In the genomic region with DNA sequence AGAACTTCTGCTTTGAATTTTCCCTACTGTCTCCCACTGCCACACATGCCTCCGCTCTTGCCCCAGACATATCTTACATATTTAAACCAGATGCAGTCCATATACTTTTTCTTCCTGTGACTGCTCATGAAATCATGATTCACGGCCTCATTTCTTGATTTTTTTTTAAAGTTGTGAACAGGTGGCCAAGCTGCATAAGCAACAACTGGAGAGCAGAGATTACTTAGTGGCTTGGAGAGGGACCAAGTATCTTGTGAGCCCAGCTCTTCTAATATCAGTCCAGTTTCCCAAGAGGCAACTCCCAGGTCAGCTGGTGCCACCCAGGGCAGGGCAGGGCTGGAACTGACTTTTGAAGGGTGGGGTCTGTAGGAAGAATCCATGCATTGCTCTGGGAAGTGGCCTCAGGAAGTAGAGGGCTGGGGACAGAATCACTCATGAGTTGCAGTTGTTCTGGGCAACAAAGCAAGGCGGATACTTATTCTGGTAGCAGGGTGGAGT, we compare ENCODE assay signal across 11 cellular contexts.
A peak's percentile ranks its signal among the peaks of the same experiment; 100 is the strongest.
DNase-seq lines count a peak whose midpoint lies in the region; ATAC-seq and TF ChIP-seq lines count a peak whose summit lies in the region.
"Had no signal": no experiment of that assay in that cellular context is flagged by ENCODE, and none has a peak within 500 bp of the region (broad histone marks: within the 10 kb centered on the region; RNA-seq: fewer than 3 reads in every experiment).

No MANE protein-coding gene starts in this region.

- H4K20me1 ChIP-seq in hepatocyte (ENCODE audit: insufficient read depth, poor library complexity, severe bottlenecking) = no peaks in the 10 kb centered on the region

- POLR2A ChIA-PET in WTC11 (lab: Charles Lee) = interaction anchor here (0.7 kb wide), 1 partner anchor 12 kb away, joined by 6 read pairs; no protein-coding TSS in a partner anchor

- H3K4me3 Mint-ChIP-seq in WTC11 = no peak overlapping the region
- H3K4me3 Mint-ChIP-seq: activated naive CD4-positive, alpha-beta T cell treated with anti-CD3 and anti-CD28 coated beads, Interleukin-2, amount 10 ng/mL, durations not matched to agents 7 days and 5 days; memory B cell had no signal

- H3K27ac Mint-ChIP-seq in WTC11 = no peak overlapping the region
- H3K27ac Mint-ChIP-seq: activated naive CD4-positive, alpha-beta T cell treated with anti-CD3 and anti-CD28 coated beads, Interleukin-2, amount 10 ng/mL, durations not matched to agents 7 days and 5 days; memory B cell had no signal

- H3K27ac ChIP-seq in hepatocyte = peak overlapping the region; percentile 14

- no peak overlapping the region for H2AFZ ChIP-seq in hepatocyte

- H3K9me3 ChIP-seq in hepatocyte (ENCODE audit: low read depth) = no peaks in the 10 kb centered on the region

- no peaks in the 10 kb centered on the region for H3K27me3 ChIP-seq in hepatocyte

- H3K27me3 Mint-ChIP-seq in WTC11 (ENCODE audit: low read depth) = no peaks in the 10 kb centered on the region
- H3K27me3 Mint-ChIP-seq: activated naive CD4-positive, alpha-beta T cell treated with anti-CD3 and anti-CD28 coated beads, Interleukin-2, amount 10 ng/mL, durations not matched to agents 7 days and 5 days; memory B cell had no signal

- no peaks in the 10 kb centered on the region for H3K9me2 ChIP-seq in hepatocyte (replicated peaks; ENCODE audit: insufficient read depth)

- no peak for TF ChIP-seq CTCF in HFF-Myc (IDR thresholded peaks at IDR 0.05; ENCODE audit: low read depth, low read length, missing control alignments)
- no peak for TF ChIP-seq CTCF in WTC11 (IDR thresholded peaks at IDR 0.05)
- no peak for TF ChIP-seq CTCF in hepatocyte (IDR thresholded peaks at IDR 0.05; ENCODE audit: poor library complexity)

- H3K4me1 Mint-ChIP-seq in WTC11 = peaks cover 13% of the 10 kb centered on the region
- H3K4me1 Mint-ChIP-seq: activated naive CD4-positive, alpha-beta T cell treated with anti-CD3 and anti-CD28 coated beads, Interleukin-2, amount 10 ng/mL, durations not matched to agents 7 days and 5 days; memory B cell had no signal

- H3K36me3 ChIP-seq in hepatocyte (replicated peaks; ENCODE audit: insufficient read depth, low read depth) = no peaks in the 10 kb centered on the region

- WGBS in hepatocyte (ENCODE audit: low lambda C conversion rate, missing lambda C conversion rate) = 69% methylated on average over 3 of the region's 3 CpGs

- no peaks in the 10 kb centered on the region for H3K36me3 Mint-ChIP-seq in WTC11

- DNase-seq in HFF-Myc (ENCODE audit: extremely low read depth, low read depth) = peak; percentile 95
- no peak for DNase-seq in WTC11 (ENCODE audit: low spot score)
- DNase-seq in hepatocyte (ENCODE audit: low spot score) = no peak
- peak; percentile 38 for DNase-seq in stromal cell of bone marrow (ENCODE audit: low read depth)
- DNase-seq in islet precursor cell = no peak
- no peak for DNase-seq in cortex of kidney (lab: John Stamatoyannopoulos, UW)
- no peak for DNase-seq in NCI-H526 treated with DMSO at 0.1 percent for 48 hours (lab: John Stamatoyannopoulos, UW)
- DNase-seq in NCI-H510A treated with DMSO at 0.1 percent for 48 hours (lab: John Stamatoyannopoulos, UW) = no peak
- DNase-seq: activated CD4-positive, CD25-positive, alpha-beta regulatory T cell treated with anti-CD3 and anti-CD28 coated beads, Interleukin-2, amount 50 U/mL, for 72 hours; activated naive CD4-positive, alpha-beta T cell treated with anti-CD3 and anti-CD28 coated beads, Interleukin-2, amount 10 ng/mL, durations not matched to agents 7 days and 5 days had no signal

- peak overlapping the region; percentile 2; the same call in 1 of the 2 replicates for H3K4me3 ChIP-seq in HFF-Myc (replicated peaks; ENCODE audit: low read depth, low read length)
- no peak overlapping the region for H3K4me3 ChIP-seq in hepatocyte

- H3K79me2 ChIP-seq in hepatocyte = peaks cover 91% of the 10 kb centered on the region

- CTCF ChIA-PET in WTC11 (lab: Charles Lee) = no interaction called here

- ATAC-seq in WTC11 = peak; percentile 41; the same call in 1 of the 2 replicates

- H3K9me3 Mint-ChIP-seq in WTC11 = no peaks in the 10 kb centered on the region
- H3K9me3 Mint-ChIP-seq: activated naive CD4-positive, alpha-beta T cell treated with anti-CD3 and anti-CD28 coated beads, Interleukin-2, amount 10 ng/mL, durations not matched to agents 7 days and 5 days; memory B cell had no signal

- H3K4me2 ChIP-seq in hepatocyte = no peak overlapping the region

- peaks cover 25% of the 10 kb centered on the region for H3K4me1 ChIP-seq in hepatocyte (ENCODE audit: insufficient read depth)

TF ChIP-seq in WTC11, 78 proteins besides CTCF, POLR2A, EP300 and RAD21:
- TF ChIP-seq RORB (CRISPR knock-in tag; IDR thresholded peaks at IDR 0.05) (no peak), ELF4 (CRISPR knock-in tag; IDR thresholded peaks at IDR 0.05; ENCODE audit: low read depth) (no peak), NFYB (CRISPR knock-in tag; conservative IDR thresholded peaks at IDR 0.05; ENCODE audit: low read depth) (no peak), ZNF317 (CRISPR knock-in tag; IDR thresholded peaks at IDR 0.05; ENCODE audit: borderline replicate concordance, low read depth) (no peak), FOXP4 (CRISPR knock-in tag; IDR thresholded peaks at IDR 0.05) (no peak), CBFB (CRISPR knock-in tag; IDR thresholded peaks at IDR 0.05; ENCODE audit: low read depth) (no peak)
- TF ChIP-seq, protein P1, sequence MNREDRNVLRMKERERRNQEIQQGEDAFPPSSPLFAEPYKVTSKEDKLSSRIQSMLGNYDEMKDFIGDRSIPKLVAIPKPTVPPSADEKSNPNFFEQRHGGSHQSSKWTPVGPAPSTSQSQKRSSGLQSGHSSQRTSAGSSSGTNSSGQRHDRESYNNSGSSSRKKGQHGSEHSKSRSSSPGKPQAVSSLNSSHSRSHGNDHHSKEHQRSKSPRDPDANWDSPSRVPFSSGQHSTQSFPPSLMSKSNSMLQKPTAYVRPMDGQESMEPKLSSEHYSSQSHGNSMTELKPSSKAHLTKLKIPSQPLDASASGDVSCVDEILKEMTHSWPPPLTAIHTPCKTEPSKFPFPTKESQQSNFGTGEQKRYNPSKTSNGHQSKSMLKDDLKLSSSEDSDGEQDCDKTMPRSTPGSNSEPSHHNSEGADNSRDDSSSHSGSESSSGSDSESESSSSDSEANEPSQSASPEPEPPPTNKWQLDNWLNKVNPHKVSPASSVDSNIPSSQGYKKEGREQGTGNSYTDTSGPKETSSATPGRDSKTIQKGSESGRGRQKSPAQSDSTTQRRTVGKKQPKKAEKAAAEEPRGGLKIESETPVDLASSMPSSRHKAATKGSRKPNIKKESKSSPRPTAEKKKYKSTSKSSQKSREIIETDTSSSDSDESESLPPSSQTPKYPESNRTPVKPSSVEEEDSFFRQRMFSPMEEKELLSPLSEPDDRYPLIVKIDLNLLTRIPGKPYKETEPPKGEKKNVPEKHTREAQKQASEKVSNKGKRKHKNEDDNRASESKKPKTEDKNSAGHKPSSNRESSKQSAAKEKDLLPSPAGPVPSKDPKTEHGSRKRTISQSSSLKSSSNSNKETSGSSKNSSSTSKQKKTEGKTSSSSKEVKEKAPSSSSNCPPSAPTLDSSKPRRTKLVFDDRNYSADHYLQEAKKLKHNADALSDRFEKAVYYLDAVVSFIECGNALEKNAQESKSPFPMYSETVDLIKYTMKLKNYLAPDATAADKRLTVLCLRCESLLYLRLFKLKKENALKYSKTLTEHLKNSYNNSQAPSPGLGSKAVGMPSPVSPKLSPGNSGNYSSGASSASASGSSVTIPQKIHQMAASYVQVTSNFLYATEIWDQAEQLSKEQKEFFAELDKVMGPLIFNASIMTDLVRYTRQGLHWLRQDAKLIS (CRISPR knock-in tag; IDR thresholded peaks at IDR 0.05; ENCODE audit: borderline replicate concordance) = no peak

Comparison
In these comparisons a context has a peak if more than half of its experiments do, and no peak if none do; other contexts are left out.
1. DNase-seq: peak in HFF-Myc (single experiment) and stromal cell of bone marrow (single experiment); none in WTC11 (single experiment), hepatocyte (single experiment), islet precursor cell (single experiment), cortex of kidney (single experiment), NCI-H526 treated with DMSO at 0.1 percent for 48 hours (single experiment) and NCI-H510A treated with DMSO at 0.1 percent for 48 hours (single experiment).